In the genomic region with DNA sequence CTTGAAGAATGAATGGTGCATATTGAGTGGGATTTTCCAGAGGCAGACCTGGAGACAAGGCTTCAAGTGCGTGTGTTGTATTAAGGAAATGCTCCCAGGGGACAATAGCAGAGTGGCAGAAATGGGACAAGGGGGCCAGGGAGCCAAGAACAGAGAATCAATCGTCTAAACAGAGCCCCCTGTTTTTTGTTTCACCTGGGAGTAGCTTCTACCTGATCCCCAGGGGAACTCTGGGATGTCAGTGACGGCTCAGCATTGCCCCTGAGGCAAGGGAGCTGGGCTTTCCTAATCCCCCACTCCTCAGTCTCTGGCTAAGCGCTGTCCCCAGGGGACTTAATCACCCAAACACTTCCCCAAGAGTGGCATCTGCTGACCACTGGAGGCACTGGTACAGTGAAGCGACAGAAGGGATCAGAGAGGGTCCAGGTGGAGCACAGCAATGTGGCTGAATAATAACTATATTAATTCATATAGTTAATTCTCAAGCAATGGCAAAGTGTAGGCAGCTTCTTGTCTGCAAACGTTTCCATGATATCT, we compare ENCODE assay signal across 2 cellular contexts.
A peak's percentile ranks its signal among the peaks of the same experiment; 100 is the strongest.
TF ChIP-seq lines count a peak whose summit lies in the region.

No MANE protein-coding gene starts in this region.

TF ChIP-seq in HepG2, 621 proteins besides CTCF, POLR2A, EP300 and RAD21:
- TF ChIP-seq ZNF768 (CRISPR knock-in tag; IDR thresholded peaks at IDR 0.05) = peak; percentile 71
- TF ChIP-seq NFIB (CRISPR knock-in tag; IDR thresholded peaks at IDR 0.05; ENCODE audit: borderline replicate concordance) = no peak

TF ChIP-seq in H1, 55 proteins besides CTCF, POLR2A, EP300 and RAD21:
- no peak for TF ChIP-seq HDAC6 (IDR thresholded peaks at IDR 0.05; ENCODE audit: low read depth, low read length)
- no peak for TF ChIP-seq YY1 (IDR thresholded peaks at IDR 0.05; ENCODE audit: low read depth, low read length)
- no peak for TF ChIP-seq ASH2L (IDR thresholded peaks at IDR 0.05; ENCODE audit: low read length)
- no peak for TF ChIP-seq POU5F1 (IDR thresholded peaks at IDR 0.05; ENCODE audit: low read depth, low read length)
- TF ChIP-seq FOSL1 (IDR thresholded peaks at IDR 0.05; ENCODE audit: insufficient read depth, low read depth, low read length) = no peak
- no peak for TF ChIP-seq TEAD4 (IDR thresholded peaks at IDR 0.05; ENCODE audit: low read depth, low read length)
- TF ChIP-seq, protein P1, sequence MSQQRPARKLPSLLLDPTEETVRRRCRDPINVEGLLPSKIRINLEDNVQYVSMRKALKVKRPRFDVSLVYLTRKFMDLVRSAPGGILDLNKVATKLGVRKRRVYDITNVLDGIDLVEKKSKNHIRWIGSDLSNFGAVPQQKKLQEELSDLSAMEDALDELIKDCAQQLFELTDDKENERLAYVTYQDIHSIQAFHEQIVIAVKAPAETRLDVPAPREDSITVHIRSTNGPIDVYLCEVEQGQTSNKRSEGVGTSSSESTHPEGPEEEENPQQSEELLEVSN (IDR thresholded peaks at IDR 0.05) = no peak
- TF ChIP-seq GABPA (IDR thresholded peaks at IDR 0.05; ENCODE audit: borderline replicate concordance, insufficient read depth, low read length) = no peak
TF ChIP-seq in H1: peak in this region for 0.
